ENCODE assay signal across 8 cellular contexts in genomic region chr18:7177131-7177744, GRCh38. TPM values are rescaled to one million over a fixed set of nuclear protein-coding genes. Genes with fewer than 3 reads are reported as not detected.
DNase-seq lines count a peak whose midpoint lies in the region; ATAC-seq, FAIRE-seq and TF ChIP-seq lines count a peak whose summit lies in the region.

No MANE protein-coding gene starts in this region.

- H3K4me3 Mint-ChIP-seq in astrocyte (ENCODE audit: unreplicated experiment): no peak overlapping the region

- H3K4me3 ChIP-seq in astrocyte (ENCODE audit: insufficient read depth, low read depth, low read length): no peak overlapping the region

- no peaks in the 10 kb centered on the region for H4K20me1 ChIP-seq in astrocyte (ENCODE audit: insufficient read depth, low read length)

- peaks cover 1% of the 10 kb centered on the region for H3K9me3 Mint-ChIP-seq in astrocyte (ENCODE audit: unreplicated experiment)

- peaks cover 8% of the 10 kb centered on the region for H3K4me1 Mint-ChIP-seq in astrocyte (ENCODE audit: low read depth, unreplicated experiment)

- H3K36me3 ChIP-seq in astrocyte (ENCODE audit: insufficient read depth, low read length): no peaks in the 10 kb centered on the region

- no peak overlapping the region for H3K27ac ChIP-seq in astrocyte (ENCODE audit: low read depth, low read length)

- peak; percentile 94 for TF ChIP-seq CTCF in astrocyte (IDR thresholded peaks at IDR 0.05; ENCODE audit: insufficient read depth, low read depth, low read length)

- peaks cover 4% of the 10 kb centered on the region for H3K4me1 ChIP-seq in astrocyte (ENCODE audit: insufficient read depth, low read length)

- H3K27me3 ChIP-seq in astrocyte (ENCODE audit: insufficient read depth, low read length): peaks cover 2% of the 10 kb centered on the region

- no peaks in the 10 kb centered on the region for H3K79me2 ChIP-seq in astrocyte (ENCODE audit: insufficient read depth, low read length)

- H3K36me3 Mint-ChIP-seq in astrocyte (ENCODE audit: low read depth, unreplicated experiment): no peaks in the 10 kb centered on the region

- FAIRE-seq in astrocyte (lab: Jason Lieb, UNC): peak; percentile 88

- no peak overlapping the region for H2AFZ ChIP-seq in astrocyte (ENCODE audit: low read depth, low read length)

- no peaks in the 10 kb centered on the region for H3K9me3 ChIP-seq in astrocyte (ENCODE audit: insufficient read depth, low read depth, low read length)

- ATAC-seq in HG03460 (IDR thresholded peaks at IDR 0.05; ENCODE audit: unreplicated experiment): no peak

- H3K27me3 Mint-ChIP-seq in astrocyte (ENCODE audit: low read depth, unreplicated experiment): peaks cover 7% of the 10 kb centered on the region

- H3K27ac Mint-ChIP-seq in astrocyte (ENCODE audit: unreplicated experiment): no peak overlapping the region

- H3K9ac ChIP-seq in astrocyte (ENCODE audit: low read length): no peak overlapping the region

- DNase-seq in activated CD4-positive, alpha-beta T cell treated with anti-CD3 and anti-CD28 coated beads for 48 hours: peak; percentile 21
- no peak for DNase-seq in activated CD4-positive, alpha-beta T cell treated with anti-CD3 and anti-CD28 coated beads, Interleukin-2, amount 50 U/mL, for 4 hours
- DNase-seq in NCI-H146 treated with DMSO at 0.1 percent for 48 hours (lab: John Stamatoyannopoulos, UW; ENCODE audit: unreplicated experiment) (peak; percentile 17), astrocyte (ENCODE audit: low read depth) (peak; percentile 49), hepatic stellate cell (ENCODE audit: low spot score) (peak; percentile 80), NCI-H1436 (lab: John Stamatoyannopoulos, UW) (no peak)
- peak; percentile 24 for DNase-seq in stimulated activated CD8-positive, alpha-beta memory T cell treated with anti-CD3 and anti-CD28 coated beads, Interleukin-4, amount 100 ng/mL, for 48 hours

- no peak overlapping the region for H3K4me2 ChIP-seq in astrocyte (ENCODE audit: low read length)

RNA-seq across cellular contexts. Expression of gene LRRC30, which starts 53.7 kb away (rescaled TPM):
- not detected in 2 replicates for total RNA-seq in astrocyte

RNA-seq across cellular contexts. Expression of gene LAMA1, which starts 59.6 kb away (rescaled TPM):
- total RNA-seq in astrocyte: 17.4 and 18.3 TPM in 2 replicates

Comparison
In these comparisons a context has a peak if more than half of its experiments do, and no peak if none do; other contexts are left out.
1. DNase-seq: peak in activated CD4-positive, alpha-beta T cell treated with anti-CD3 and anti-CD28 coated beads for 48 hours (single experiment), NCI-H146 treated with DMSO at 0.1 percent for 48 hours (single experiment), astrocyte (single experiment), hepatic stellate cell (single experiment) and stimulated activated CD8-positive, alpha-beta memory T cell treated with anti-CD3 and anti-CD28 coated beads, Interleukin-4, amount 100 ng/mL, for 48 hours (single experiment); none in activated CD4-positive, alpha-beta T cell treated with anti-CD3 and anti-CD28 coated beads, Interleukin-2, amount 50 U/mL, for 4 hours (0 of 2) and NCI-H1436 (single experiment).